12 cellular contexts compared by ENCODE assay signal in genomic region chr9:79955300-79955699, GRCh38.
DNase-seq lines count a peak whose midpoint lies in the region; ATAC-seq and TF ChIP-seq lines count a peak whose summit lies in the region.
"Had no signal": no experiment of that assay in that cellular context is flagged by ENCODE, and none has a peak within 500 bp of the region (broad histone marks: within the 10 kb centered on the region; RNA-seq: fewer than 3 reads in every experiment).

No MANE protein-coding gene starts in this region.

- no peak overlapping the region for H3K27ac Mint-ChIP-seq in chondrocyte (ENCODE audit: unreplicated experiment)

- no peak for DNase-seq in heart right ventricle
- DNase-seq in cardiac septum (ENCODE audit: low spot score), result no peak
- peak; percentile 3 for DNase-seq in Jurkat, Clone E6-1 (ENCODE audit: low read depth, low spot score)
- DNase-seq in chondrocyte (ENCODE audit: low spot score), result no peak
- DNase-seq in stimulated activated naive CD8-positive, alpha-beta T cell treated with anti-CD3 and anti-CD28 coated beads, Interleukin-15, Interleukin-2, amounts not matched to agents 100 U/mL and 50 U/mL, for 24 hours, result peak; percentile 13
- DNase-seq in iPS-NIHi11 (ENCODE audit: low spot score), result no peak
- DNase-seq in NCI-H774 (lab: John Stamatoyannopoulos, UW), result no peak
- no peak for DNase-seq in globus pallidus (ENCODE audit: low spot score)
- DNase-seq: body of pancreas, NCI-H1930, sigmoid colon had no signal

- H3K36me3 ChIP-seq in heart right ventricle, result no peaks in the 10 kb centered on the region
- H3K36me3 ChIP-seq: sigmoid colon had no signal

- WGBS in heart right ventricle, 2 donors, result 75 to 82% methylated on average over 3 of the region's 3 CpGs

- H3K27me3 Mint-ChIP-seq in chondrocyte (ENCODE audit: low read depth), result no peaks in the 10 kb centered on the region

- TF ChIP-seq CTCF in heart right ventricle (IDR thresholded peaks at IDR 0.05) (peak in 7 of 9 donors; percentile 28 to 47 (median 37)), chondrocyte (IDR thresholded peaks at IDR 0.05) (peak; percentile 50)

- no peak overlapping the region for H3K27ac ChIP-seq in heart right ventricle
- H3K27ac ChIP-seq: body of pancreas, sigmoid colon had no signal

- no peak overlapping the region for H3K4me3 ChIP-seq in heart right ventricle
- no peak overlapping the region for H3K4me3 ChIP-seq in Jurkat, Clone E6-1 (ENCODE audit: low read length)
- H3K4me3 ChIP-seq: body of pancreas, sigmoid colon had no signal

- peaks cover 8% of the 10 kb centered on the region for H3K9me3 Mint-ChIP-seq in chondrocyte (ENCODE audit: low read depth)

- intact Hi-C loops in heart right ventricle (cut with DNase I), result no loop called here
- intact Hi-C loops in cardiac septum (cut with DNase I), result no loop called here

- H3K4me3 Mint-ChIP-seq in chondrocyte (ENCODE audit: unreplicated experiment), result no peak overlapping the region

- ATAC-seq in heart right ventricle, result no peak
- no peak for ATAC-seq in stimulated activated naive CD8-positive, alpha-beta T cell treated with anti-CD3 and anti-CD28 coated beads, Interleukin-15, Interleukin-2, amounts not matched to agents 100 U/mL and 50 U/mL, for 24 hours
- ATAC-seq: body of pancreas, HCT116 had no signal

- peaks cover 0 to 5% (median 0%) of the 10 kb centered on the region in 7 donors for H3K27me3 ChIP-seq in heart right ventricle
- H3K27me3 ChIP-seq: body of pancreas, sigmoid colon had no signal

- H3K4me1 ChIP-seq in heart right ventricle, result no peaks in the 10 kb centered on the region
- H3K4me1 ChIP-seq: body of pancreas, sigmoid colon had no signal

- no peaks in the 10 kb centered on the region for H3K36me3 Mint-ChIP-seq in chondrocyte (ENCODE audit: low read depth)

- peaks cover 15% of the 10 kb centered on the region for H3K4me1 Mint-ChIP-seq in chondrocyte (ENCODE audit: low read depth)

- no peaks in the 10 kb centered on the region for H3K9me3 ChIP-seq in heart right ventricle
- H3K9me3 ChIP-seq: body of pancreas, sigmoid colon had no signal

Comparison
In these comparisons a context has a peak if more than half of its experiments do, and no peak if none do; other contexts are left out.
1. DNase-seq: peak in Jurkat, Clone E6-1 (single experiment) and stimulated activated naive CD8-positive, alpha-beta T cell treated with anti-CD3 and anti-CD28 coated beads, Interleukin-15, Interleukin-2, amounts not matched to agents 100 U/mL and 50 U/mL, for 24 hours (single experiment); none in heart right ventricle (0 of 2), cardiac septum (single experiment), chondrocyte (single experiment), iPS-NIHi11 (single experiment), NCI-H774 (single experiment) and globus pallidus (single experiment).